Comparison of ENCODE assay signal across 26 cellular contexts in genomic region chr14:39843881-39844280, GRCh38.
"Had no signal": no experiment of that assay in that cellular context is flagged by ENCODE, and none has a peak within 500 bp of the region (broad histone marks: within the 10 kb centered on the region; RNA-seq: fewer than 3 reads in every experiment).

No MANE protein-coding gene starts in this region.

- H3K27me3 Mint-ChIP-seq: memory B cell; stimulated activated memory B cell treated with anti-CD40 and anti-IgM and Interleukin-4, amounts not matched to agents 10 μg/mL and 1 μg/mL and 100 μg/mL, for 72 hours had no signal

- ATAC-seq: left lobe of liver; natural killer cell; psoas muscle; right cardiac atrium; stimulated activated memory B cell treated with anti-CD40 and anti-IgM and Interleukin-4, amounts not matched to agents 10 μg/mL and 1 μg/mL and 100 μg/mL, for 72 hours; stimulated activated naive CD8-positive, alpha-beta T cell treated with anti-CD3 and anti-CD28 coated beads, Interleukin-15, Interleukin-2, amounts not matched to agents 100 U/mL and 50 U/mL, for 24 hours had no signal

- H3K4me3 Mint-ChIP-seq: immature natural killer cell; memory B cell; natural killer cell; stimulated activated memory B cell treated with anti-CD40 and anti-IgM and Interleukin-4, amounts not matched to agents 10 μg/mL and 1 μg/mL and 100 μg/mL, for 72 hours had no signal

- H3K4me1 ChIP-seq: psoas muscle, spleen, testis, tibial artery, upper lobe of left lung had no signal

- H3K36me3 ChIP-seq: ovary, spleen, tibial artery, upper lobe of left lung had no signal

- H3K4me3 ChIP-seq: dorsolateral prefrontal cortex, lung, ovary, psoas muscle, skin epidermis, spleen, testis, tibial artery, upper lobe of left lung had no signal

- H3K27me3 ChIP-seq: dorsolateral prefrontal cortex, ovary, spleen, testis, tibial artery, upper lobe of left lung had no signal

- H3K36me3 Mint-ChIP-seq: immature natural killer cell; memory B cell; natural killer cell; stimulated activated memory B cell treated with anti-CD40 and anti-IgM and Interleukin-4, amounts not matched to agents 10 μg/mL and 1 μg/mL and 100 μg/mL, for 72 hours had no signal

- H3K27ac Mint-ChIP-seq: immature natural killer cell; memory B cell; natural killer cell; stimulated activated memory B cell treated with anti-CD40 and anti-IgM and Interleukin-4, amounts not matched to agents 10 μg/mL and 1 μg/mL and 100 μg/mL, for 72 hours had no signal

- H3K9me3 ChIP-seq: ovary, psoas muscle, spleen, testis, tibial artery, upper lobe of left lung had no signal

- DNase-seq: cortex of kidney; dorsolateral prefrontal cortex; effector CD4-positive, alpha-beta T cell; hypothalamus; immature natural killer cell; natural killer cell; occipital lobe; ovary; posterior cingulate gyrus; psoas muscle; right cardiac atrium; spleen; stimulated activated CD4-positive, alpha-beta T cell treated with anti-CD3 and anti-CD28 coated beads, Interleukin-4, amount 100 ng/mL, for 4 hours; stimulated activated naive CD8-positive, alpha-beta T cell treated with anti-CD3 and anti-CD28 coated beads, Interleukin-15, Interleukin-2, amounts not matched to agents 100 U/mL and 50 U/mL, for 24 hours; substantia nigra; testis; tibial artery; upper lobe of left lung had no signal

- H3K27ac ChIP-seq: dorsolateral prefrontal cortex, ovary, psoas muscle, skin epidermis, spleen, testis, tibial artery, upper lobe of left lung had no signal

- FAIRE-seq: frontal cortex, keratinocyte, urothelium cell line had no signal

- H3K4me1 Mint-ChIP-seq: immature natural killer cell; memory B cell; natural killer cell; stimulated activated memory B cell treated with anti-CD40 and anti-IgM and Interleukin-4, amounts not matched to agents 10 μg/mL and 1 μg/mL and 100 μg/mL, for 72 hours had no signal
